Comparison of ENCODE assay signal across 8 cellular contexts in the genomic region with DNA sequence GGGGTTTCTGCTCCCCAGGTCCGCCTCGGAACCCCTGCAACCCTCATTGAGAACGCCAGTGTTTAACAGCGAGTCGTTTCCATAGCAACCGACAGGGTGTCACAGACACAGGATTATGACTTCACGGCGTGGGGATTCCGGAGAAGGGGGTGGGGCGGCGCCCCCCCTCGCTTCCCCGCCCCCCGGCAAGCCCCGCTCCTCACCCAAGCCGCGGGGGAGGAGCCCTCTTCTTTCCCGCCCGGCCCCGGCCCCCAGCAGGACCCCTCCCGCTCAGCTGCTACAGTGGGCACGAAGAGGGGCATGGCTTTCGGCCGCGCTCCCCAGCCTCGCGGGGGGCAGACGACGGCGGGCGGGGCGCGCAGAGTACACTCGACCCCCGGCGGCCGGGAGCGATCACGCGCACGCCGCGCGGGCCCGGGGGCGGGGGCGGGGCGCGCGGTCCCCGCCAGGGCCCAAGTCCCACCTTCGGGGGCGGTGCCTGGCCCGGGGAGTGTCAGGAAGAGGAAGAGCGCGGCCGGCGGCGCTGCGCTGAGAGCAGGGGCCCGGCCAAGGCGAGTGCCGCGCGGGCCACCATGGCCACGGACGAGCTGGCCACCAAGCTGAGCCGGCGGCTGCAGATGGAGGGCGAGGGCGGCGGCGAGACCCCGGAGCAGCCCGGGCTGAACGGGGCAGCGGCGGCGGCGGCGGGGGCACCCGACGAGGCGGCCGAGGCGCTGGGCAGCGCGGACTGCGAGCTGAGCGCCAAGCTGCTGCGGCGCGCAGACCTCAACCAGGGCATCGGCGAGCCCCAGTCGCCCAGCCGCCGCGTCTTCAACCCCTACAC. TPM values are rescaled to one million over a fixed set of nuclear protein-coding genes. Genes with fewer than 3 reads are reported as not detected.
DNase-seq lines count a peak whose midpoint lies in the region; ATAC-seq and TF ChIP-seq lines count a peak whose summit lies in the region.

A gene with protein sequence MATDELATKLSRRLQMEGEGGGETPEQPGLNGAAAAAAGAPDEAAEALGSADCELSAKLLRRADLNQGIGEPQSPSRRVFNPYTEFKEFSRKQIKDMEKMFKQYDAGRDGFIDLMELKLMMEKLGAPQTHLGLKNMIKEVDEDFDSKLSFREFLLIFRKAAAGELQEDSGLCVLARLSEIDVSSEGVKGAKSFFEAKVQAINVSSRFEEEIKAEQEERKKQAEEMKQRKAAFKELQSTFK (plus strand): TSS at position 489 of the 823 bp plus-strand sequence. CDS start 84 bp downstream, at position 573.

- no peaks in the 10 kb centered on the region for H3K27me3 ChIP-seq in right lobe of liver

- no peaks in the 10 kb centered on the region for H3K4me1 ChIP-seq in right lobe of liver

- peak; percentile 79 for ATAC-seq in GM19023 (IDR thresholded peaks at IDR 0.05; ENCODE audit: unreplicated experiment)
- peak; percentile 76 for ATAC-seq in HG03280 (IDR thresholded peaks at IDR 0.05; ENCODE audit: unreplicated experiment)
- ATAC-seq in right lobe of liver: peak; percentile 90 to 94 (median 92)

- intact Hi-C loops in right lobe of liver (cut with DNase I): no loop called here

- peak within 1 kb of the TSS; percentile 78 to 94 (median 89) for H3K4me3 ChIP-seq in right lobe of liver

- TF ChIP-seq POLR2A in right lobe of liver (IDR thresholded peaks at IDR 0.05): peak; percentile 87

- peak within 1 kb of the TSS; percentile 31 to 79 (median 60) for H3K27ac ChIP-seq in right lobe of liver

- no peaks in the 10 kb centered on the region for H3K9me3 ChIP-seq in right lobe of liver

- DNase-seq in AG08395 (ENCODE audit: low spot score): peak; percentile 86
- DNase-seq in NCI-H69 (lab: John Stamatoyannopoulos, UW): peak; percentile 91
- DNase-seq in activated CD4-positive, alpha-beta T cell treated with anti-CD3 and anti-CD28 coated beads, Interleukin-2, amount 50 U/mL, for 24 hours (ENCODE audit: low read depth in 1 of 2, low spot score in 1 of 2): peak; percentile 69 to 76
- DNase-seq in dermis blood vessel endothelial cell: peak; percentile 83
- peak; percentile 88 to 91 (median 90) for DNase-seq in right lobe of liver
- DNase-seq in stimulated activated CD4-positive, alpha-beta T cell treated with anti-CD3 and anti-CD28 coated beads, Interleukin-4, amount 100 ng/mL, for 24 hours: peak; percentile 85

- 0% methylated on average over 16 of the region's 99 CpGs for WGBS in right lobe of liver (ENCODE audit: insufficient coverage, low coverage, low lambda C conversion rate, missing lambda C conversion rate)

- peak in 2 of 4 donors; percentile 5 to 9 for TF ChIP-seq CTCF in right lobe of liver (IDR thresholded peaks at IDR 0.05)

- H3K36me3 ChIP-seq in right lobe of liver: no peaks in the 10 kb centered on the region

RNA-seq across cellular contexts. Expression of the gene that starts here (rescaled TPM):
- total RNA-seq in dermis blood vessel endothelial cell (54.1 and 66.8 TPM in 2 replicates), right lobe of liver (10 to 100 TPM in 5 of 6 experiments, 1 to 10 TPM in 1; 9.9 to 19.4 (median 15.6) TPM)

Comparison
In these comparisons a context has a peak if more than half of its experiments do, and no peak if none do; other contexts are left out.
1. Peak in every context shown above with its lines: DNase-seq, ATAC-seq, H3K4me3 ChIP-seq and H3K27ac ChIP-seq.